Comparison of ENCODE assay signal across 1 cellular context in the genomic region with DNA sequence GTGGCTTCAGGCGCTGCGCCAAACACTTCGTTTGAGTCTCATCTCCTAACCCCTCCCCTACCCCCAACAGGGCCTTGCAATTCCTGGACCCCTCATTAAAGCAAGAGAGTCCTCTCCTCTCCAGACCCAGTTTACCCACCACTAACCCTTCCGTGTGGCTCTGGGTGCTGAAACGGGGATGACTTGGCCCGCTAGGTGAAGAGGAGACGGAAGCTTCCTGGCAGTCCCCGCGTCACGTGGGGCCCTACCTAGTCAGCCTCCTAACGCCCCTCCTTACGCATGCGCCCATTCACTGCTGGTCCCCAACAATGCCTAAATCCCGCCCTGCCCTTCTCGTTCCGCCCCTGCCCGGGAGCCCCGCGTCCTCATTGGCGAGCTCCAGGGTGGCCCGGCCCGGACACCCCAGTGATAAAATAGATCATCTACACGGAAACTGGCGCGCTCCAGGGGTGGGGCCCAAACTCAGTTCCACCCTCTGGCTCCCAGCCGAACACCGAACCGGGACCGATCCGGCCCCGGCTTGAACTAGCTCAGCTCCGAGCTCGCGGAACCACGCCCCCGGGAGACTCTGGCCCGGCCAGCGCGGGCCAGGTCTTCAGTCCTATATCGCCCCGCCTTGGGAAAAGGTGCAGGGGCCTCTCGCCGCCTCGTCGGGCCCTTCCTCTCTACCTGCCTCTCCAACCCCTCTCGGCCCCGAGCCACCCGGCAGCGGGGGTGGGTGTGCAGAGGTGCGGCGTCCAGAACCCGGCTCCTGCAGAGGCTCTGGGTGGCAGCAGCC.
TF ChIP-seq lines count a peak whose summit lies in the region.

A gene with protein sequence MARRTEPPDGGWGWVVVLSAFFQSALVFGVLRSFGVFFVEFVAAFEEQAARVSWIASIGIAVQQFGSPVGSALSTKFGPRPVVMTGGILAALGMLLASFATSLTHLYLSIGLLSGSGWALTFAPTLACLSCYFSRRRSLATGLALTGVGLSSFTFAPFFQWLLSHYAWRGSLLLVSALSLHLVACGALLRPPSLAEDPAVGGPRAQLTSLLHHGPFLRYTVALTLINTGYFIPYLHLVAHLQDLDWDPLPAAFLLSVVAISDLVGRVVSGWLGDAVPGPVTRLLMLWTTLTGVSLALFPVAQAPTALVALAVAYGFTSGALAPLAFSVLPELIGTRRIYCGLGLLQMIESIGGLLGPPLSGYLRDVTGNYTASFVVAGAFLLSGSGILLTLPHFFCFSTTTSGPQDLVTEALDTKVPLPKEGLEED (plus strand): TSS at position 425 of the 778 bp plus-strand sequence. CDS start 368 bp downstream, outside the sequence.

TF ChIP-seq in A549, 52 proteins besides CTCF, POLR2A, EP300 and RAD21 (continued from another document):
- TF ChIP-seq HDAC2 (IDR thresholded peaks at IDR 0.05) (no peak), FOXS1 (CRISPR knock-in tag; IDR thresholded peaks at IDR 0.05) (no peak), FOSL2 (IDR thresholded peaks at IDR 0.05) (no peak), FOSL2 (CRISPR knock-in tag; IDR thresholded peaks at IDR 0.05) (peak; percentile 28), PHF8 (IDR thresholded peaks at IDR 0.05; ENCODE audit: borderline replicate concordance, low read depth) (peak; percentile 52), MAFK (IDR thresholded peaks at IDR 0.05; ENCODE audit: partially characterized antibody) (no peak), RCOR1 (IDR thresholded peaks at IDR 0.05; ENCODE audit: low read depth, low read length) (no peak), ZSCAN20 (CRISPR knock-in tag; IDR thresholded peaks at IDR 0.05) (no peak), HOXA7 (CRISPR knock-in tag; IDR thresholded peaks at IDR 0.05) (no peak), NR3C1 (IDR thresholded peaks at IDR 0.05) (no peak), EHF (CRISPR knock-in tag; IDR thresholded peaks at IDR 0.05) (no peak), CEBPB (IDR thresholded peaks at IDR 0.05) (no peak), RFX5 (IDR thresholded peaks at IDR 0.05) (peak; percentile 26; the same call in 1 of the 2 replicates), JUN (IDR thresholded peaks at IDR 0.05) (peak; percentile 67 to 85; a peak in 4 of 5 replicates), HOXB13 (CRISPR knock-in tag; IDR thresholded peaks at IDR 0.05; ENCODE audit: low read depth) (no peak), ESRRA (IDR thresholded peaks at IDR 0.05; ENCODE audit: borderline replicate concordance, low read length) (no peak), RNF2 (IDR thresholded peaks at IDR 0.05; ENCODE audit: borderline replicate concordance, low read depth) (0 out of 2 replicates have a peak, but pooled peaks have one; percentile 70), HOXB5 (CRISPR knock-in tag; IDR thresholded peaks at IDR 0.05) (peak; percentile 34; the same call in 1 of the 2 replicates), TP53 (CRISPR knock-in tag; IDR thresholded peaks at IDR 0.05) (no peak)
- TF ChIP-seq, protein P1, sequence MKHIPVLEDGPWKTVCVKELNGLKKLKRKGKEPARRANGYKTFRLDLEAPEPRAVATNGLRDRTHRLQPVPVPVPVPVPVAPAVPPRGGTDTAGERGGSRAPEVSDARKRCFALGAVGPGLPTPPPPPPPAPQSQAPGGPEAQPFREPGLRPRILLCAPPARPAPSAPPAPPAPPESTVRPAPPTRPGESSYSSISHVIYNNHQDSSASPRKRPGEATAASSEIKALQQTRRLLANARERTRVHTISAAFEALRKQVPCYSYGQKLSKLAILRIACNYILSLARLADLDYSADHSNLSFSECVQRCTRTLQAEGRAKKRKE (CRISPR knock-in tag; IDR thresholded peaks at IDR 0.05; ENCODE audit: low read depth), result no peak
- TF ChIP-seq, protein P2, sequence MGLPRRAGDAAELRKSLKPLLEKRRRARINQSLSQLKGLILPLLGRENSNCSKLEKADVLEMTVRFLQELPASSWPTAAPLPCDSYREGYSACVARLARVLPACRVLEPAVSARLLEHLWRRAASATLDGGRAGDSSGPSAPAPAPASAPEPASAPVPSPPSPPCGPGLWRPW (IDR thresholded peaks at IDR 0.05), result no peak
- TF ChIP-seq, protein P3, sequence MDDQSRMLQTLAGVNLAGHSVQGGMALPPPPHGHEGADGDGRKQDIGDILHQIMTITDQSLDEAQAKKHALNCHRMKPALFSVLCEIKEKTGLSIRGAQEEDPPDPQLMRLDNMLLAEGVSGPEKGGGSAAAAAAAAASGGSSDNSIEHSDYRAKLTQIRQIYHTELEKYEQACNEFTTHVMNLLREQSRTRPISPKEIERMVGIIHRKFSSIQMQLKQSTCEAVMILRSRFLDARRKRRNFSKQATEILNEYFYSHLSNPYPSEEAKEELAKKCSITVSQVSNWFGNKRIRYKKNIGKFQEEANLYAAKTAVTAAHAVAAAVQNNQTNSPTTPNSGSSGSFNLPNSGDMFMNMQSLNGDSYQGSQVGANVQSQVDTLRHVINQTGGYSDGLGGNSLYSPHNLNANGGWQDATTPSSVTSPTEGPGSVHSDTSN (IDR thresholded peaks at IDR 0.05), result no peak
- TF ChIP-seq, protein P4, sequence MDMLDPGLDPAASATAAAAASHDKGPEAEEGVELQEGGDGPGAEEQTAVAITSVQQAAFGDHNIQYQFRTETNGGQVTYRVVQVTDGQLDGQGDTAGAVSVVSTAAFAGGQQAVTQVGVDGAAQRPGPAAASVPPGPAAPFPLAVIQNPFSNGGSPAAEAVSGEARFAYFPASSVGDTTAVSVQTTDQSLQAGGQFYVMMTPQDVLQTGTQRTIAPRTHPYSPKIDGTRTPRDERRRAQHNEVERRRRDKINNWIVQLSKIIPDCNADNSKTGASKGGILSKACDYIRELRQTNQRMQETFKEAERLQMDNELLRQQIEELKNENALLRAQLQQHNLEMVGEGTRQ (IDR thresholded peaks at IDR 0.05), result peak; percentile 98
- TF ChIP-seq, protein P5, sequence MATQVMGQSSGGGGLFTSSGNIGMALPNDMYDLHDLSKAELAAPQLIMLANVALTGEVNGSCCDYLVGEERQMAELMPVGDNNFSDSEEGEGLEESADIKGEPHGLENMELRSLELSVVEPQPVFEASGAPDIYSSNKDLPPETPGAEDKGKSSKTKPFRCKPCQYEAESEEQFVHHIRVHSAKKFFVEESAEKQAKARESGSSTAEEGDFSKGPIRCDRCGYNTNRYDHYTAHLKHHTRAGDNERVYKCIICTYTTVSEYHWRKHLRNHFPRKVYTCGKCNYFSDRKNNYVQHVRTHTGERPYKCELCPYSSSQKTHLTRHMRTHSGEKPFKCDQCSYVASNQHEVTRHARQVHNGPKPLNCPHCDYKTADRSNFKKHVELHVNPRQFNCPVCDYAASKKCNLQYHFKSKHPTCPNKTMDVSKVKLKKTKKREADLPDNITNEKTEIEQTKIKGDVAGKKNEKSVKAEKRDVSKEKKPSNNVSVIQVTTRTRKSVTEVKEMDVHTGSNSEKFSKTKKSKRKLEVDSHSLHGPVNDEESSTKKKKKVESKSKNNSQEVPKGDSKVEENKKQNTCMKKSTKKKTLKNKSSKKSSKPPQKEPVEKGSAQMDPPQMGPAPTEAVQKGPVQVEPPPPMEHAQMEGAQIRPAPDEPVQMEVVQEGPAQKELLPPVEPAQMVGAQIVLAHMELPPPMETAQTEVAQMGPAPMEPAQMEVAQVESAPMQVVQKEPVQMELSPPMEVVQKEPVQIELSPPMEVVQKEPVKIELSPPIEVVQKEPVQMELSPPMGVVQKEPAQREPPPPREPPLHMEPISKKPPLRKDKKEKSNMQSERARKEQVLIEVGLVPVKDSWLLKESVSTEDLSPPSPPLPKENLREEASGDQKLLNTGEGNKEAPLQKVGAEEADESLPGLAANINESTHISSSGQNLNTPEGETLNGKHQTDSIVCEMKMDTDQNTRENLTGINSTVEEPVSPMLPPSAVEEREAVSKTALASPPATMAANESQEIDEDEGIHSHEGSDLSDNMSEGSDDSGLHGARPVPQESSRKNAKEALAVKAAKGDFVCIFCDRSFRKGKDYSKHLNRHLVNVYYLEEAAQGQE (IDR thresholded peaks at IDR 0.05), result no peak
- TF ChIP-seq, protein P6, sequence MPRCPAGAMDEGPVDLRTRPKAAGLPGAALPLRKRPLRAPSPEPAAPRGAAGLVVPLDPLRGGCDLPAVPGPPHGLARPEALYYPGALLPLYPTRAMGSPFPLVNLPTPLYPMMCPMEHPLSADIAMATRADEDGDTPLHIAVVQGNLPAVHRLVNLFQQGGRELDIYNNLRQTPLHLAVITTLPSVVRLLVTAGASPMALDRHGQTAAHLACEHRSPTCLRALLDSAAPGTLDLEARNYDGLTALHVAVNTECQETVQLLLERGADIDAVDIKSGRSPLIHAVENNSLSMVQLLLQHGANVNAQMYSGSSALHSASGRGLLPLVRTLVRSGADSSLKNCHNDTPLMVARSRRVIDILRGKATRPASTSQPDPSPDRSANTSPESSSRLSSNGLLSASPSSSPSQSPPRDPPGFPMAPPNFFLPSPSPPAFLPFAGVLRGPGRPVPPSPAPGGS (IDR thresholded peaks at IDR 0.05), result peak; percentile 88
